In genomic region chr13:19587635-19588300, GRCh38 we compare ENCODE assay signal across 8 cellular contexts. TPM values are rescaled to one million over a fixed set of nuclear protein-coding genes. Genes with fewer than 3 reads are reported as not detected.
DNase-seq lines count a peak whose midpoint lies in the region; ATAC-seq and TF ChIP-seq lines count a peak whose summit lies in the region.

No MANE protein-coding gene starts in this region.

- H3K4me1 ChIP-seq in esophagus squamous epithelium = no peaks in the 10 kb centered on the region

- no peaks in the 10 kb centered on the region for H3K9me3 ChIP-seq in esophagus squamous epithelium

- ATAC-seq in GM21360 (IDR thresholded peaks at IDR 0.05; ENCODE audit: unreplicated experiment) (peak; percentile 52), HG03460 (IDR thresholded peaks at IDR 0.05; ENCODE audit: unreplicated experiment) (peak; percentile 70)

- no peak overlapping the region for H3K27ac Mint-ChIP-seq in chondrocyte (ENCODE audit: unreplicated experiment)

- no peaks in the 10 kb centered on the region for H3K36me3 Mint-ChIP-seq in chondrocyte (ENCODE audit: low read depth)

- H3K36me3 ChIP-seq in esophagus squamous epithelium = no peaks in the 10 kb centered on the region

- WGBS in esophagus squamous epithelium, 2 donors = 65 to 68% methylated on average over 9 of the region's 9 CpGs

- POLR2A ChIA-PET in RWPE1 (lab: Yijun Ruan, JAX; ENCODE audit: low non-redundant PET) = no interaction called here

- no peak overlapping the region for H3K4me3 ChIP-seq in esophagus squamous epithelium

- intact Hi-C loops in esophagus squamous epithelium (cut with DNase I) = no loop called here

- peak; percentile 59 for DNase-seq in SIG-M5 treated with dmso at 0.1 percent for 504 hours (lab: John Stamatoyannopoulos, UW; ENCODE audit: unreplicated experiment)
- DNase-seq in SIG-M5 (lab: John Stamatoyannopoulos, UW) = no peak
- no peak for DNase-seq in RWPE1 (ENCODE audit: low spot score)
- DNase-seq in chondrocyte (ENCODE audit: low spot score) = no peak
- DNase-seq in myocyte (ENCODE audit: low read depth) = peak; percentile 27
- DNase-seq in esophagus squamous epithelium (lab: John Stamatoyannopoulos, UW) = no peak

- peaks cover 7% of the 10 kb centered on the region for H3K9me3 Mint-ChIP-seq in chondrocyte (ENCODE audit: low read depth)

- H3K27me3 Mint-ChIP-seq in chondrocyte (ENCODE audit: low read depth) = peaks cover 14% of the 10 kb centered on the region

- TF ChIP-seq CTCF in RWPE1 (conservative IDR thresholded peaks at IDR 0.05; ENCODE audit: low read depth) = peak; percentile 52
- peak; percentile 84 for TF ChIP-seq CTCF in chondrocyte (IDR thresholded peaks at IDR 0.05)
- TF ChIP-seq CTCF in esophagus squamous epithelium (IDR thresholded peaks at IDR 0.05) = peak in 3 of 6 experiments; percentile 33 to 48 (median 39)

- H3K27ac ChIP-seq in RWPE1 (no peak overlapping the region), esophagus squamous epithelium (no peak overlapping the region)

- peaks cover 0 to 11% (median 0%) of the 10 kb centered on the region in 4 donors for H3K27me3 ChIP-seq in esophagus squamous epithelium

- H3K4me1 Mint-ChIP-seq in chondrocyte (ENCODE audit: low read depth) = peaks cover 4% of the 10 kb centered on the region

- no peak for TF ChIP-seq POLR2A in esophagus squamous epithelium (IDR thresholded peaks at IDR 0.05)

- no peak overlapping the region for H3K4me3 Mint-ChIP-seq in chondrocyte (ENCODE audit: unreplicated experiment)

- CTCF ChIA-PET in RWPE1 (lab: Yijun Ruan, JAX) = interaction anchor here (0.5 to 1.0 kb wide), 7 partner anchors 10 to 926 kb away, joined by 3 to 6 read pairs (median 3); no protein-coding TSS in a partner anchor

RNA-seq across cellular contexts. Expression of gene TPTE2, which starts 26.4 kb away (rescaled TPM):
- total RNA-seq in chondrocyte = not detected in 3 replicates
- total RNA-seq in myocyte = not detected in 2 replicates
- not detected for polyA plus RNA-seq in myocyte (2012)
- total RNA-seq in esophagus squamous epithelium = not detected

RNA-seq across cellular contexts. Expression of gene MPHOSPH8, which starts 45.7 kb away (rescaled TPM):
- total RNA-seq in chondrocyte = 24.1 to 29.4 TPM (median 24.7 TPM) in 3 replicates
- 14.8 and 16.7 TPM in 2 replicates for total RNA-seq in myocyte
- 20.4 TPM for polyA plus RNA-seq in myocyte (2012)
- total RNA-seq in esophagus squamous epithelium = 10 to 100 TPM; 11.1 to 26.7 (median 21.4) TPM

Comparison
In these comparisons a context has a peak if more than half of its experiments do, and no peak if none do; other contexts are left out.
1. DNase-seq: peak in SIG-M5 treated with dmso at 0.1 percent for 504 hours (single experiment) and myocyte (single experiment); none in SIG-M5 (single experiment), RWPE1 (single experiment), chondrocyte (single experiment) and esophagus squamous epithelium (single experiment).